15 cellular contexts compared by ENCODE assay signal in the genomic region with DNA sequence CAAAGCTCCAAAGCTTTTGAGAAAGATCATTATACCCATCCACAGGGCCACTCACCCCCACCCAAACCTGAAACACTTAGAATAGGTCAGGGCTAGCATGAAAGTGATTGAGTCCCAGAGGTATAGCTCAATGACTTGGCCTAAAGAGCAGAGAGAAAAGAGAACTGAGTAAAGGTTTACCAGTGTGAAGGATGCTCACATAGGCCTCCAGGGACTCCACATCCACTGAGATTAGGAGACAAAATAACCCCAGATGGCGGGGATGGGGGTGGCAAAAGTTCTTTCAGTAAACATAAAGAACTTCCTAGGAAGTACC. TPM values are rescaled to one million over a fixed set of nuclear protein-coding genes. Genes with fewer than 3 reads are reported as not detected.
DNase-seq lines count a peak whose midpoint lies in the region; ATAC-seq and TF ChIP-seq lines count a peak whose summit lies in the region.
"Had no signal": no experiment of that assay in that cellular context is flagged by ENCODE, and none has a peak within 500 bp of the region (broad histone marks: within the 10 kb centered on the region; RNA-seq: fewer than 3 reads in every experiment).

No MANE protein-coding gene starts in this region.

- no peaks in the 10 kb centered on the region for H3K27me3 Mint-ChIP-seq in activated naive CD8-positive, alpha-beta T cell treated with anti-CD3 and anti-CD28 coated beads, Interleukin-2, amount 50 U/mL, for 24 hours

- H3K27me3 ChIP-seq in breast epithelium = no peaks in the 10 kb centered on the region
- H3K27me3 ChIP-seq: MG63 had no signal

- H3K36me3 Mint-ChIP-seq in activated naive CD8-positive, alpha-beta T cell treated with anti-CD3 and anti-CD28 coated beads, Interleukin-2, amount 50 U/mL, for 24 hours (ENCODE audit: low read depth) = peaks cover 34% of the 10 kb centered on the region

- H3K9me3 Mint-ChIP-seq in activated naive CD8-positive, alpha-beta T cell treated with anti-CD3 and anti-CD28 coated beads, Interleukin-2, amount 50 U/mL, for 24 hours = no peaks in the 10 kb centered on the region
- H3K9me3 Mint-ChIP-seq: nephron had no signal

- no peaks in the 10 kb centered on the region for H3K9me3 ChIP-seq in breast epithelium
- H3K9me3 ChIP-seq: MG63 had no signal

- TF ChIP-seq POLR2A in breast epithelium (IDR thresholded peaks at IDR 0.05) = no peak

- no peak for TF ChIP-seq CTCF in breast epithelium (IDR thresholded peaks at IDR 0.05)

- H3K4me3 ChIP-seq in breast epithelium = no peak overlapping the region
- H3K4me3 ChIP-seq: MG63 had no signal

- H3K4me3 Mint-ChIP-seq in activated naive CD8-positive, alpha-beta T cell treated with anti-CD3 and anti-CD28 coated beads, Interleukin-2, amount 50 U/mL, for 24 hours = no peak overlapping the region
- H3K4me3 Mint-ChIP-seq: nephron had no signal

- intact Hi-C loops in breast epithelium (cut with DNase I; ENCODE audit: low total_unique reads) = no loop called here

- H3K4me1 ChIP-seq in breast epithelium = no peaks in the 10 kb centered on the region

- H3K27ac Mint-ChIP-seq in activated naive CD8-positive, alpha-beta T cell treated with anti-CD3 and anti-CD28 coated beads, Interleukin-2, amount 50 U/mL, for 24 hours = no peak overlapping the region

- H3K4me1 Mint-ChIP-seq in activated naive CD8-positive, alpha-beta T cell treated with anti-CD3 and anti-CD28 coated beads, Interleukin-2, amount 50 U/mL, for 24 hours = peaks cover 40% of the 10 kb centered on the region

- H3K36me3 ChIP-seq in breast epithelium = no peaks in the 10 kb centered on the region

- peak; percentile 32 for ATAC-seq in GM18502 (IDR thresholded peaks at IDR 0.05; ENCODE audit: poor library complexity, unreplicated experiment)
- ATAC-seq in GM21381 (IDR thresholded peaks at IDR 0.05; ENCODE audit: unreplicated experiment) = peak; percentile 42
- ATAC-seq in HG02885 (IDR thresholded peaks at IDR 0.05; ENCODE audit: poor library complexity, unreplicated experiment) = peak; percentile 57
- ATAC-seq in activated naive CD8-positive, alpha-beta T cell treated with anti-CD3 and anti-CD28 coated beads, Interleukin-2, amount 50 U/mL, for 24 hours = peak; percentile 55

- H3K27ac ChIP-seq in breast epithelium = no peak overlapping the region

- DNase-seq in activated naive CD8-positive, alpha-beta T cell treated with anti-CD3 and anti-CD28 coated beads, Interleukin-2, amount 50 U/mL, for 24 hours = no peak
- DNase-seq in breast epithelium (ENCODE audit: low spot score in 2 of 2) = no peak
- DNase-seq in C1 segment of cervical spinal cord (lab: John Stamatoyannopoulos, UW) = no peak
- DNase-seq in hippocampal formation (lab: John Stamatoyannopoulos, UW) = no peak
- no peak for DNase-seq in DMS53 treated with DMSO at 0.1 percent for 48 hours (lab: John Stamatoyannopoulos, UW; ENCODE audit: unreplicated experiment)
- DNase-seq: activated gamma-delta T cell treated with Interleukin-2 at 50 U/mL for 16 hours; AML-193; cortex of kidney; stimulated activated CD4-positive, alpha-beta T cell treated with anti-CD3 and anti-CD28 coated beads, Interleukin-12 subunit alpha, Interleukin-12 subunit beta, amount 100 ng/mL, for 4 hours had no signal

RNA-seq across cellular contexts. Expression of a gene that starts 12.2 kb away (rescaled TPM):
- total RNA-seq in breast epithelium = 10 to 100 TPM; 21.3 to 35.3 (median 21.8) TPM

RNA-seq across cellular contexts. Expression of a gene that starts 54.2 kb away (rescaled TPM):
- total RNA-seq in breast epithelium = under 1 TPM in 2 of 3 donors, not detected in 1; 0.33 to 0.73 TPM
- total RNA-seq: pulmonary artery endothelial cell had no signal
